In the genomic region with DNA sequence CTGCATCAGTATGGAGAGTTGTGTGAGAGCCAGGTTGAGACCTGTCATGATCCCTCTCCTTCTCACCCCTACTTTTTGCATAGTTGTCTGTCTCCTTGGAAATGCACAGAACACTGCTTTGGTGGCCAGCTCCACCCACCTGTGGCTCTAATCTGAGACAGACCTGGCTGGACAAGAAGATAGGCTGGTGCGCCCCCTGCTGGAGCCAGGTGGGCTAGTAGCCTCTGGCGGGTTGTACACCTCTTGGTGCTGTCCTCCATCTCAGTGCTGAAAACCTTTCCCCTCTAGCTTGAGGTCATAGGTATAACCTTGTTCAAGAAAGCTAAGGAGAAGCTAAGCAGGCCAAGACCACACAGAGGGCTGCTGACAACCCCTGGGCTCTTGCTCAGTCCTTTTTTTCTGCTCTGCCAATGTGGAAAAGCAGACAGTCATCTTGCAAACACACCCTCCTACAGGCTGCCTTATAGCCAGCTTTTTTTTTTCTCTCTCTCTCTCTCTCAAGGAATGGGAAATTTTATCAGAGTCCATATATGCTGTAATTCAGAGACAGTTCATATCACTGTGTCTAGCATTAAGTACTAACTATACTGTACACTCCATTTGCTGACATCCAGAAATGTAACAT, we compare ENCODE assay signal across 1 cellular context.
TF ChIP-seq lines count a peak whose summit lies in the region.

No MANE protein-coding gene starts in this region.

TF ChIP-seq in HEK293, 187 proteins besides CTCF, POLR2A, EP300 and RAD21 (continued from another document):
- TF ChIP-seq, protein P1, sequence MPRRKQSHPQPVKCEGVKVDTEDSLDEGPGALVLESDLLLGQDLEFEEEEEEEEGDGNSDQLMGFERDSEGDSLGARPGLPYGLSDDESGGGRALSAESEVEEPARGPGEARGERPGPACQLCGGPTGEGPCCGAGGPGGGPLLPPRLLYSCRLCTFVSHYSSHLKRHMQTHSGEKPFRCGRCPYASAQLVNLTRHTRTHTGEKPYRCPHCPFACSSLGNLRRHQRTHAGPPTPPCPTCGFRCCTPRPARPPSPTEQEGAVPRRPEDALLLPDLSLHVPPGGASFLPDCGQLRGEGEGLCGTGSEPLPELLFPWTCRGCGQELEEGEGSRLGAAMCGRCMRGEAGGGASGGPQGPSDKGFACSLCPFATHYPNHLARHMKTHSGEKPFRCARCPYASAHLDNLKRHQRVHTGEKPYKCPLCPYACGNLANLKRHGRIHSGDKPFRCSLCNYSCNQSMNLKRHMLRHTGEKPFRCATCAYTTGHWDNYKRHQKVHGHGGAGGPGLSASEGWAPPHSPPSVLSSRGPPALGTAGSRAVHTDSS (tag by site-specific recombination; IDR thresholded peaks at IDR 0.05): no peak
- TF ChIP-seq, protein P2, sequence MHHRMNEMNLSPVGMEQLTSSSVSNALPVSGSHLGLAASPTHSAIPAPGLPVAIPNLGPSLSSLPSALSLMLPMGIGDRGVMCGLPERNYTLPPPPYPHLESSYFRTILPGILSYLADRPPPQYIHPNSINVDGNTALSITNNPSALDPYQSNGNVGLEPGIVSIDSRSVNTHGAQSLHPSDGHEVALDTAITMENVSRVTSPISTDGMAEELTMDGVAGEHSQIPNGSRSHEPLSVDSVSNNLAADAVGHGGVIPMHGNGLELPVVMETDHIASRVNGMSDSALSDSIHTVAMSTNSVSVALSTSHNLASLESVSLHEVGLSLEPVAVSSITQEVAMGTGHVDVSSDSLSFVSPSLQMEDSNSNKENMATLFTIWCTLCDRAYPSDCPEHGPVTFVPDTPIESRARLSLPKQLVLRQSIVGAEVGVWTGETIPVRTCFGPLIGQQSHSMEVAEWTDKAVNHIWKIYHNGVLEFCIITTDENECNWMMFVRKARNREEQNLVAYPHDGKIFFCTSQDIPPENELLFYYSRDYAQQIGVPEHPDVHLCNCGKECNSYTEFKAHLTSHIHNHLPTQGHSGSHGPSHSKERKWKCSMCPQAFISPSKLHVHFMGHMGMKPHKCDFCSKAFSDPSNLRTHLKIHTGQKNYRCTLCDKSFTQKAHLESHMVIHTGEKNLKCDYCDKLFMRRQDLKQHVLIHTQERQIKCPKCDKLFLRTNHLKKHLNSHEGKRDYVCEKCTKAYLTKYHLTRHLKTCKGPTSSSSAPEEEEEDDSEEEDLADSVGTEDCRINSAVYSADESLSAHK (tag by site-specific recombination; IDR thresholded peaks at IDR 0.05): no peak
- no peak for TF ChIP-seq ZNF549 (tag by site-specific recombination; IDR thresholded peaks at IDR 0.05)
- TF ChIP-seq ZNF561 (tag by site-specific recombination; IDR thresholded peaks at IDR 0.05; ENCODE audit: borderline replicate concordance): 0 out of 2 replicates have a peak, but pooled peaks have one; percentile 26
- TF ChIP-seq ZNF292 (tag by site-specific recombination; IDR thresholded peaks at IDR 0.05; ENCODE audit: borderline replicate concordance, low read depth): no peak
- TF ChIP-seq ZNF654 (tag by site-specific recombination; IDR thresholded peaks at IDR 0.05; ENCODE audit: low read depth): peak; percentile 73
- peak; percentile 98 for TF ChIP-seq SCRT1 (tag by site-specific recombination; IDR thresholded peaks at IDR 0.05; ENCODE audit: borderline replicate concordance)
- TF ChIP-seq ZNF157 (tag by site-specific recombination; IDR thresholded peaks at IDR 0.05): no peak
TF ChIP-seq in HEK293: peak in this region for 7.
